In genomic region chr1:74343191-74343590, GRCh38 we compare ENCODE assay signal across 12 cellular contexts.
DNase-seq lines count a peak whose midpoint lies in the region.
"Had no signal": no experiment of that assay in that cellular context is flagged by ENCODE, and none has a peak within 500 bp of the region (broad histone marks: within the 10 kb centered on the region; RNA-seq: fewer than 3 reads in every experiment).

No MANE protein-coding gene starts in this region.

- H3K27ac Mint-ChIP-seq in T-helper 2 cell treated with Interferon-gamma antibody and Interleukin-4, amounts not matched to agents 5 μg/mL and 100 μg/mL, for 36 hours = no peak overlapping the region
- H3K27ac Mint-ChIP-seq: activated B cell treated with CpG ODN at 0.5 μM for 24 hours, naive B cell had no signal

- no peaks in the 10 kb centered on the region for H3K4me1 Mint-ChIP-seq in T-helper 2 cell treated with Interferon-gamma antibody and Interleukin-4, amounts not matched to agents 5 μg/mL and 100 μg/mL, for 36 hours (ENCODE audit: low read depth)
- H3K4me1 Mint-ChIP-seq: activated B cell treated with CpG ODN at 0.5 μM for 24 hours, naive B cell had no signal

- H3K27me3 Mint-ChIP-seq in T-helper 2 cell treated with Interferon-gamma antibody and Interleukin-4, amounts not matched to agents 5 μg/mL and 100 μg/mL, for 36 hours (ENCODE audit: low read depth) = no peaks in the 10 kb centered on the region
- H3K27me3 Mint-ChIP-seq: activated B cell treated with CpG ODN at 0.5 μM for 24 hours, naive B cell had no signal

- H3K36me3 Mint-ChIP-seq in T-helper 2 cell treated with Interferon-gamma antibody and Interleukin-4, amounts not matched to agents 5 μg/mL and 100 μg/mL, for 36 hours (ENCODE audit: low read depth) = no peaks in the 10 kb centered on the region
- H3K36me3 Mint-ChIP-seq: naive B cell had no signal

- no peaks in the 10 kb centered on the region for H3K9me3 Mint-ChIP-seq in T-helper 2 cell treated with Interferon-gamma antibody and Interleukin-4, amounts not matched to agents 5 μg/mL and 100 μg/mL, for 36 hours
- H3K9me3 Mint-ChIP-seq: activated B cell treated with CpG ODN at 0.5 μM for 24 hours had no signal

- no peak overlapping the region for H3K4me3 Mint-ChIP-seq in T-helper 2 cell treated with Interferon-gamma antibody and Interleukin-4, amounts not matched to agents 5 μg/mL and 100 μg/mL, for 36 hours
- H3K4me3 Mint-ChIP-seq: activated B cell treated with CpG ODN at 0.5 μM for 24 hours, naive B cell had no signal

- DNase-seq in NCI-H128 (lab: John Stamatoyannopoulos, UW; ENCODE audit: unreplicated experiment) (peak; percentile 49), NCI-H748 (lab: John Stamatoyannopoulos, UW; ENCODE audit: unreplicated experiment) (peak; percentile 100), globus pallidus (ENCODE audit: low spot score) (peak; percentile 16), retina (peak; percentile 27), RKO (ENCODE audit: low spot score) (no peak), activated gamma-delta T cell treated with Interleukin-2 at 50 U/mL for 16 hours (no peak)
- DNase-seq in activated CD4-positive, alpha-beta T cell treated with anti-CD3 and anti-CD28 coated beads, Interleukin-2, amount 50 U/mL, for 4 hours = no peak
- DNase-seq in T-helper 2 cell treated with Interferon-gamma antibody and Interleukin-4, amounts not matched to agents 5 μg/mL and 100 μg/mL, for 36 hours (ENCODE audit: low spot score) = no peak
- DNase-seq: activated B cell treated with CpG ODN at 0.5 μM for 24 hours, GDM1, hippocampal formation, naive B cell had no signal

Comparison
In these comparisons a context has a peak if more than half of its experiments do, and no peak if none do; other contexts are left out.
1. DNase-seq: peak in NCI-H128 (single experiment), NCI-H748 (single experiment), globus pallidus (single experiment) and retina (single experiment); none in RKO (single experiment), activated CD4-positive, alpha-beta T cell treated with anti-CD3 and anti-CD28 coated beads, Interleukin-2, amount 50 U/mL, for 4 hours (0 of 2), activated gamma-delta T cell treated with Interleukin-2 at 50 U/mL for 16 hours (single experiment) and T-helper 2 cell treated with Interferon-gamma antibody and Interleukin-4, amounts not matched to agents 5 μg/mL and 100 μg/mL, for 36 hours (single experiment).